Comparison of ENCODE assay signal across 8 cellular contexts in genomic region chr9:127917603-127918002, GRCh38. TPM values are rescaled to one million over a fixed set of nuclear protein-coding genes. Genes with fewer than 3 reads are reported as not detected.
DNase-seq lines count a peak whose midpoint lies in the region; ATAC-seq and TF ChIP-seq lines count a peak whose summit lies in the region.

No MANE protein-coding gene starts in this region.

- intact Hi-C loops in ascending aorta (cut with DNase I) = loop anchor here (1.0 to 5.0 kb wide), 4 partner anchors 20 to 200 kb away; partner anchors contain the start of genes AK1, FPGS, PTRH1 and TTC16

- DNase-seq in GM06990 (ENCODE audit: extremely low read depth, insufficient read length) (peak; percentile 64), ascending aorta (ENCODE audit: low spot score in 2 of 2) (no peak), NCI-H1417 treated with DMSO at 0.1 percent for 48 hours (lab: John Stamatoyannopoulos, UW) (no peak), NCI-H128 (lab: John Stamatoyannopoulos, UW; ENCODE audit: unreplicated experiment) (no peak), Ammon's horn (ENCODE audit: low spot score) (no peak)

- H3K9me3 ChIP-seq in ascending aorta = no peaks in the 10 kb centered on the region
- no peaks in the 10 kb centered on the region for H3K9me3 ChIP-seq in neuron (ENCODE audit: low read length)

- no peak for TF ChIP-seq CTCF in GM06990 (IDR thresholded peaks at IDR 0.05; ENCODE audit: insufficient read depth, low read length, poor library complexity, severe bottlenecking)
- TF ChIP-seq CTCF in ascending aorta (IDR thresholded peaks at IDR 0.05) = no peak

- H3K4me1 ChIP-seq in ascending aorta (peaks cover 10 to 47% of the 10 kb centered on the region in 2 donors), neuron (ENCODE audit: insufficient read depth, low read length) (peaks cover 13% of the 10 kb centered on the region)

- H3K4me3 ChIP-seq in GM06990 (replicated peaks; ENCODE audit: low read depth, low read length) (peak overlapping the region; percentile 63), ascending aorta (peak overlapping the region in 1 of 2 donors; percentile 51), neuron (ENCODE audit: low read length) (peak overlapping the region; percentile 51)

- peak; percentile 13 for ATAC-seq in HG03457 (IDR thresholded peaks at IDR 0.05; ENCODE audit: unreplicated experiment)
- ATAC-seq in HG03432 (IDR thresholded peaks at IDR 0.05; ENCODE audit: unreplicated experiment) = no peak

- H3K27ac ChIP-seq in ascending aorta = peak overlapping the region; percentile 69 to 74

- no peak overlapping the region for H2AFZ ChIP-seq in neuron (ENCODE audit: low read depth, low read length)

- H3K27me3 ChIP-seq in GM06990 (replicated peaks; ENCODE audit: control insufficient read depth, insufficient read depth, low read length) = no peaks in the 10 kb centered on the region
- no peaks in the 10 kb centered on the region for H3K27me3 ChIP-seq in ascending aorta
- H3K27me3 ChIP-seq in neuron (ENCODE audit: insufficient read depth, low read length) = no peaks in the 10 kb centered on the region

- H3K36me3 ChIP-seq in GM06990 (ENCODE audit: control insufficient read depth, insufficient read depth, low read length) = peaks cover 11% of the 10 kb centered on the region
- H3K36me3 ChIP-seq in ascending aorta = peaks cover 11 to 13% of the 10 kb centered on the region in 2 donors
- H3K36me3 ChIP-seq in neuron (ENCODE audit: insufficient read depth, low read length) = no peaks in the 10 kb centered on the region

RNA-seq across cellular contexts. Expression of gene ST6GALNAC4, which starts 0.8 kb away (rescaled TPM):
- 134 TPM for total RNA-seq in ascending aorta

RNA-seq across cellular contexts. Expression of gene PIP5KL1, which starts 13.0 kb away (rescaled TPM):
- not detected for total RNA-seq in ascending aorta

RNA-seq across cellular contexts. Expression of gene ST6GALNAC6, which starts 18.2 kb away (rescaled TPM):
- 172 TPM for total RNA-seq in ascending aorta

RNA-seq across cellular contexts. Expression of gene DPM2, which starts 20.1 kb away (rescaled TPM):
- 18.2 TPM for total RNA-seq in ascending aorta

RNA-seq across cellular contexts. Expression of gene AK1, which starts 40.1 kb away (rescaled TPM):
- 64.5 TPM for total RNA-seq in ascending aorta
